Comparison of ENCODE assay signal across 1 cellular context in the genomic region with DNA sequence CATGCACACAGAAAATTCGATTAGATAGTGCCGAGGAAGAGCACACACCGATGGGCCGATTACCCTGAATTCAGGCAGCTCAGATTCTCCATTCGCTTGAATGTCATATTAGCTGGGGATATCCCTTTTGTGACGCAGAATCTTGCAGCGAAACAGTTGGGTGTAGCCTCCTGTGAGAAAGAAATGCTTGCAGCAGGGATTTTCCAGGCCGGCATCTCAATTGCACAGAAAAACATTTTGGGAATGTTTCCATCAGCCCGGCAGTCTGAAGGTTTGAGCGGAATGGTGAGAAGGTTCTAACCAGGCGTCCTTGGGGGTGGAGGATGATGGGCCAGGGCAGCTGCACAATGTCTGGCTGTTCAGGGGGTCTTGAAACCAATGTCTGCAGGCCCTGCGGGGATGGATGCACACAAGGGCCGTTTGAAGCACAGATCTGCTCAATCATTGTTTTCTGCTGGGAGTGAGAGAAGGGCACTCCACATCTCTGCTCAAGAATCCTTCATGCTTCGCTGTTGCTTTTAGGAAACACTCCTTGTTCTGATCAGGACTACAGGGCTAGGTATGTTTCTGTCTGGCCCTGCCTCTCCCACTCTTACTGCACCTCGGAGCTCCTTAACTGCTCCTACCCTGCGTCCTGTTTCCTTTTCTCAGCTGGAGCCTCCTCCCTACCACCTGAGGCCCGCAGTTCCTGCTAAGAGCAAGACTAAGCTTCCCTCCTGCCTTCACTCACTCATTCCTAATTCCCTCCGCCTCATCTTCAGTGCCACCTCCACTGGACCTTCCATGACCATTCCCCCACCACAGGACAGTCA.
TF ChIP-seq lines count a peak whose summit lies in the region.

No MANE protein-coding gene starts in this region.

TF ChIP-seq in SK-N-SH, 30 proteins besides CTCF, POLR2A, EP300 and RAD21:
- TF ChIP-seq GABPA (IDR thresholded peaks at IDR 0.05; ENCODE audit: low read depth), result no peak
- peak; percentile 37 for TF ChIP-seq CHD2 (IDR thresholded peaks at IDR 0.05; ENCODE audit: low read length, partially characterized antibody)
- TF ChIP-seq SMC3 (IDR thresholded peaks at IDR 0.05; ENCODE audit: low read depth, low read length), result no peak
- TF ChIP-seq MXI1 (IDR thresholded peaks at IDR 0.05; ENCODE audit: low read depth, low read length), result 0 out of 2 replicates have a peak, but pooled peaks have one; percentile 29
- peak; percentile 68 for TF ChIP-seq GATA2 (CRISPR knock-in tag; IDR thresholded peaks at IDR 0.05)
- 0 out of 2 replicates have a peak, but pooled peaks have one; percentile 11 for TF ChIP-seq RCOR1 (IDR thresholded peaks at IDR 0.05; ENCODE audit: low read length)
